In the genomic region with DNA sequence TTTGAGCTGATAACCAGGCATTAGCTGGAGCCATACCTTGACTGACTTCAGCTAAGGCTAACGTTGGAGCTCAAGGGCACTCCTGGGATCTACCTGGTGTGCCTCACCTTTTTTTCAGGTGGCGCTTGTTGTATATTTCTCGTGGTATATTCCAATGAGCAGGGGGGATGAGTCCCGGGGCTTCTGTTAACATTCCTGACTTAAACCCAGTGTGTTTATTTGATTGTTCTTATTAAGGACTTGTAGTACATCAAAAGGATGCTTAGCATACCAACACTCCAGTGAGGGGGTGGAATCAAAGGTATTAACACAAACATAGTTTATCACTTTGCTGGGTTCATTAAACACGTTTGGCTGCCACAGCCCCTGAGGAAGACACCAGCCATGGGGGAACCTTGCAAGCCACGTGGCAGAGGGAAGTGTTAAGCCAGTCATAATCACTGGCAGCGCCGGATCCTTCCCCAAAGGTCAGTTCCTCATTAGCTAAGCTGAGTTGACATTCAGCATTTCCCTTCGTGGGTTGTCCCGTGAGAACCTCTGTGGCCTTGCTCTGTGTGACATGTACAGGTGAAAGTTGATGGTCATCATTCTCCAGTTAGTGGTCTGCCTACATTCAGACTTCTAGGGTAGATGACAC, we compare ENCODE assay signal across 8 cellular contexts.
A peak's percentile ranks its signal among the peaks of the same experiment; 100 is the strongest.
DNase-seq lines count a peak whose midpoint lies in the region; ATAC-seq and TF ChIP-seq lines count a peak whose summit lies in the region.

No MANE protein-coding gene starts in this region.

- H3K36me3 Mint-ChIP-seq in progenitor cell of endocrine pancreas (ENCODE audit: insufficient read depth) = peaks cover 1% of the 10 kb centered on the region

- no peaks in the 10 kb centered on the region for H3K27me3 Mint-ChIP-seq in progenitor cell of endocrine pancreas

- no peak overlapping the region for H3K4me3 Mint-ChIP-seq in progenitor cell of endocrine pancreas (ENCODE audit: low read depth)

- peaks cover 37% of the 10 kb centered on the region for H3K4me1 Mint-ChIP-seq in progenitor cell of endocrine pancreas (ENCODE audit: low read depth)

- TF ChIP-seq CTCF in progenitor cell of endocrine pancreas (IDR thresholded peaks at IDR 0.05; ENCODE audit: unreplicated experiment) = no peak
- no peak for TF ChIP-seq CTCF in omental fat pad (IDR thresholded peaks at IDR 0.05)

- DNase-seq in Caki2 (ENCODE audit: low read depth) (peak; percentile 90), SKM-1 (lab: John Stamatoyannopoulos, UW; ENCODE audit: unreplicated experiment) (peak; percentile 78), germinal center (ENCODE audit: low spot score) (peak; percentile 19), progenitor cell of endocrine pancreas (ENCODE audit: low spot score, unreplicated experiment) (no peak), HuH-7 (ENCODE audit: low spot score) (no peak), omental fat pad (ENCODE audit: low spot score) (no peak)

- in situ Hi-C loops in Caki2 (cut with HindIII; ENCODE audit: low pct_unique_long_range_greater_than_20kb, low sequenced_read_pairs) = no loop called here

- ATAC-seq in HG02759 (IDR thresholded peaks at IDR 0.05; ENCODE audit: unreplicated experiment) (peak; percentile 59), GM21526 (IDR thresholded peaks at IDR 0.05; ENCODE audit: low FRiP score, unreplicated experiment) (no peak), omental fat pad (ENCODE audit: low FRiP score) (no peak)

- no peaks in the 10 kb centered on the region for H3K9me3 Mint-ChIP-seq in progenitor cell of endocrine pancreas (ENCODE audit: low read depth)

- H3K27ac Mint-ChIP-seq in progenitor cell of endocrine pancreas = peak overlapping the region; percentile 95

Comparison
In these comparisons a context has a peak if more than half of its experiments do, and no peak if none do; other contexts are left out.
1. DNase-seq: peak in Caki2 (single experiment), SKM-1 (single experiment) and germinal center (single experiment); none in progenitor cell of endocrine pancreas (single experiment), HuH-7 (single experiment) and omental fat pad (single experiment).